8 cellular contexts compared by ENCODE assay signal in the genomic region with DNA sequence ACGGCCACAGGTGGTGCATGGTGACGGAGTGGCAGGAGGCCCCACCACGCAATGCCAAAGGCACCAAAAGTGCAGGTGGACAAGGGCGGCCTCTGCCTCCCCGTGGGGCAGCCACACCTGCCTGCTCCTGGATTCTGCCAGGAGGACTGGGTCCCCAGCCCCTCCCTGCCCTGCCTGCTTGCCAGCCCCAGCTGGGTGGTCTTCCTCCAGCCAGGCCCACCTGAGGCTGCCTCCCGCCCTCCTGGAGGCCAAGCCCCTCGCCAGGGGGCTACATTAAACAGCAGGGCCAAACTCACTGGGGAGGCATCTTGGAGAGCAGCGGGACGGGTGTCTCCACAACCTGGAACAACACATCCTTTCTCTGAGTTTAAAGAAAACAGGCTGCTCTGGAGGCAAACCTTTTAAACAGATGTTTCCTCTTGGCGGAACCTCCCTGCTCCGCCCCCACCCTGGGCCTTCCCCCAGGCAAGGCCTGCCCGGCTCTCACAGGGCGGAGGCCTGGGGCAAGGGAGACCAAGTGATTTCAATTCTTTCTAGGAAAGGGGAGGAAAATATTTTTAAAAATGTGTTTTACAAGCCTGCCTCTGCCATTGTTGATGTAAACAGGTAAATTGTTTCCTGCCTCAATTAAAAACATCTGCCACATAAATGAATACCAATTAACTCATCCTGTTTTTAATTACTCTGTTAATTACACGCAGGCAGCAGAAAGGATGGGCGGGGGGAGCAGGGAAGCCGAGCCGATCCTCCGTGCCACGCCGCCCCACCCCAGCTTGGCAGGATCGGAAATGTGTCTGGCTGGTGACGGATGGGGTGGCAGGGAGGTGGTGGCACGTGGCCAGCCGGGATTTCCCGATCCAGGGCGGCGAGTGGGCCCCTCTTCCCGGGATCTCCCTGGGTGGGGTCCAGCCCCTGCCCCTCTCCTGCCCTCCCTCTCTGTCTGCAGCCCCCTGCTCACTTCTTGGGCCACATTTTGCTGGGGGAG. TPM values are rescaled to one million over a fixed set of nuclear protein-coding genes. Genes with fewer than 3 reads are reported as not detected.
DNase-seq lines count a peak whose midpoint lies in the region; ATAC-seq and TF ChIP-seq lines count a peak whose summit lies in the region.

No MANE protein-coding gene starts in this region.

- TF ChIP-seq CTCF in gastroesophageal sphincter (IDR thresholded peaks at IDR 0.05) (no peak), neural progenitor cell (IDR thresholded peaks at IDR 0.05) (no peak)

- H3K4me1 ChIP-seq in gastroesophageal sphincter (peaks cover 0 to 48% (median 24%) of the 10 kb centered on the region in 3 donors), neural progenitor cell (peaks cover 9% of the 10 kb centered on the region)

- H3K4me3 ChIP-seq in gastroesophageal sphincter, result no peak overlapping the region
- no peak overlapping the region for H3K4me3 ChIP-seq in neural progenitor cell

- TF ChIP-seq POLR2A in gastroesophageal sphincter (IDR thresholded peaks at IDR 0.05), result no peak

- H3K27ac ChIP-seq in gastroesophageal sphincter (peak overlapping the region in 3 of 4 donors; percentile 60 to 76 (median 60)), neural progenitor cell (no peak overlapping the region)

- ATAC-seq in SK-N-SH treated with all-trans-retinoic acid at 6 μM for 48 hours (peak; percentile 44), gastroesophageal sphincter (peak; percentile 83)

- peaks cover 9% of the 10 kb centered on the region for H3F3A ChIP-seq in neural progenitor cell (ENCODE audit: low read depth)

- no peak overlapping the region for H3K9ac ChIP-seq in neural progenitor cell

- no peaks in the 10 kb centered on the region for H3K36me3 Mint-ChIP-seq in stimulated activated naive CD8-positive, alpha-beta T cell treated with anti-CD3 and anti-CD28 coated beads, Interleukin-15, Interleukin-2, amounts not matched to agents 100 ng/mL and 50 ng/mL, for 24 hours (ENCODE audit: low read depth)
- H3K36me3 Mint-ChIP-seq in neural progenitor cell, result no peaks in the 10 kb centered on the region

- peak overlapping the region; percentile 8 for H3K4me3 Mint-ChIP-seq in stimulated activated naive CD8-positive, alpha-beta T cell treated with anti-CD3 and anti-CD28 coated beads, Interleukin-15, Interleukin-2, amounts not matched to agents 100 ng/mL and 50 ng/mL, for 24 hours
- no peak overlapping the region for H3K4me3 Mint-ChIP-seq in neural progenitor cell

- peaks cover 89% of the 10 kb centered on the region for H3K27me3 ChIP-seq in gastroesophageal sphincter
- no peaks in the 10 kb centered on the region for H3K27me3 ChIP-seq in neural progenitor cell

- 15 to 40% methylated on average over 3 to 10 of the region's 28 CpGs for WGBS in gastroesophageal sphincter (ENCODE audit: low coverage in 1 of 2), 2 donors

- peaks cover 10% of the 10 kb centered on the region for H3K4me1 Mint-ChIP-seq in stimulated activated naive CD8-positive, alpha-beta T cell treated with anti-CD3 and anti-CD28 coated beads, Interleukin-15, Interleukin-2, amounts not matched to agents 100 ng/mL and 50 ng/mL, for 24 hours (ENCODE audit: low read depth)
- peaks cover 22% of the 10 kb centered on the region for H3K4me1 Mint-ChIP-seq in neural progenitor cell

- H3K27ac Mint-ChIP-seq in stimulated activated naive CD8-positive, alpha-beta T cell treated with anti-CD3 and anti-CD28 coated beads, Interleukin-15, Interleukin-2, amounts not matched to agents 100 ng/mL and 50 ng/mL, for 24 hours, result peak overlapping the region; percentile 10
- no peak overlapping the region for H3K27ac Mint-ChIP-seq in neural progenitor cell

- DNase-seq in NCI-H1105 treated with DMSO at 0.1 percent for 48 hours (lab: John Stamatoyannopoulos, UW), result peak; percentile 55
- no peak for DNase-seq in NCI-H1105 (lab: John Stamatoyannopoulos, UW)
- no peak for DNase-seq in neural progenitor cell (ENCODE audit: low spot score)
- DNase-seq in DMS114 treated with DMSO at 0.1 percent for 48 hours (lab: John Stamatoyannopoulos, UW; ENCODE audit: unreplicated experiment), result no peak
- DNase-seq in activated T-cell treated with anti-CD3 and anti-CD28 coated beads, Interleukin-2, amount 50 U/mL, for 1 hour, result no peak

- H3K79me2 ChIP-seq in neural progenitor cell (ENCODE audit: low read depth), result no peaks in the 10 kb centered on the region

- no peak overlapping the region for H2AFZ ChIP-seq in neural progenitor cell (replicated peaks)

- H3K27me3 Mint-ChIP-seq in stimulated activated naive CD8-positive, alpha-beta T cell treated with anti-CD3 and anti-CD28 coated beads, Interleukin-15, Interleukin-2, amounts not matched to agents 100 ng/mL and 50 ng/mL, for 24 hours, result no peaks in the 10 kb centered on the region
- peaks cover 9% of the 10 kb centered on the region for H3K27me3 Mint-ChIP-seq in neural progenitor cell (ENCODE audit: insufficient read depth, low read depth)

- no peak overlapping the region for H3K4me2 ChIP-seq in neural progenitor cell

- H3K36me3 ChIP-seq in gastroesophageal sphincter (no peaks in the 10 kb centered on the region), neural progenitor cell (no peaks in the 10 kb centered on the region)

- TF ChIP-seq EP300 in gastroesophageal sphincter (IDR thresholded peaks at IDR 0.05), result no peak

- H3K9me3 Mint-ChIP-seq in stimulated activated naive CD8-positive, alpha-beta T cell treated with anti-CD3 and anti-CD28 coated beads, Interleukin-15, Interleukin-2, amounts not matched to agents 100 ng/mL and 50 ng/mL, for 24 hours, result no peaks in the 10 kb centered on the region
- H3K9me3 Mint-ChIP-seq in neural progenitor cell, result peaks cover 2% of the 10 kb centered on the region

- H3K9me3 ChIP-seq in gastroesophageal sphincter (no peaks in the 10 kb centered on the region), neural progenitor cell (ENCODE audit: low read depth) (no peaks in the 10 kb centered on the region)

- no peaks in the 10 kb centered on the region for H4K20me1 ChIP-seq in neural progenitor cell (ENCODE audit: low read depth)

TF ChIP-seq in SK-N-SH treated with all-trans-retinoic acid at 6 μM for 48 hours, 23 proteins besides CTCF, POLR2A, EP300 and RAD21:
- TF ChIP-seq SNAI2 (CRISPR knock-in tag; IDR thresholded peaks at IDR 0.05), result no peak
- no peak for TF ChIP-seq ZFP3 (CRISPR knock-in tag; IDR thresholded peaks at IDR 0.05)
- TF ChIP-seq ZFP30 (CRISPR knock-in tag; IDR thresholded peaks at IDR 0.05), result no peak
- no peak for TF ChIP-seq PPARA (CRISPR knock-in tag; IDR thresholded peaks at IDR 0.05; ENCODE audit: borderline replicate concordance)
- no peak for TF ChIP-seq GLIS3 (CRISPR knock-in tag; IDR thresholded peaks at IDR 0.05)
- TF ChIP-seq BACH2 (CRISPR knock-in tag; IDR thresholded peaks at IDR 0.05; ENCODE audit: borderline replicate concordance), result no peak
- TF ChIP-seq ISL1 (CRISPR knock-in tag; IDR thresholded peaks at IDR 0.05), result no peak
- TF ChIP-seq OSR1 (CRISPR knock-in tag; IDR thresholded peaks at IDR 0.05), result no peak
- no peak for TF ChIP-seq ZNF8 (CRISPR knock-in tag; IDR thresholded peaks at IDR 0.05)
- no peak for TF ChIP-seq TSHZ2 (CRISPR knock-in tag; IDR thresholded peaks at IDR 0.05)
- no peak for TF ChIP-seq CSRNP3 (CRISPR knock-in tag; IDR thresholded peaks at IDR 0.05)

RNA-seq across cellular contexts. Expression of gene PABPN1L, which starts 54.5 kb away (rescaled TPM):
- total RNA-seq in gastroesophageal sphincter, result under 1 TPM in 1 of 4 donors, not detected in 3; 0.54 TPM
- not detected in 2 replicates for total RNA-seq in neural progenitor cell (ENCODE audit: low replicate concordance)

RNA-seq across cellular contexts. Expression of gene CBFA2T3, which starts 56.1 kb away (rescaled TPM):
- total RNA-seq in gastroesophageal sphincter (1 to 10 TPM; 1.4 to 5.8 (median 1.5) TPM), neural progenitor cell (ENCODE audit: low replicate concordance) (0.15 and 0.22 TPM in 2 replicates)
